Comparison of ENCODE assay signal across 21 cellular contexts in the genomic region with DNA sequence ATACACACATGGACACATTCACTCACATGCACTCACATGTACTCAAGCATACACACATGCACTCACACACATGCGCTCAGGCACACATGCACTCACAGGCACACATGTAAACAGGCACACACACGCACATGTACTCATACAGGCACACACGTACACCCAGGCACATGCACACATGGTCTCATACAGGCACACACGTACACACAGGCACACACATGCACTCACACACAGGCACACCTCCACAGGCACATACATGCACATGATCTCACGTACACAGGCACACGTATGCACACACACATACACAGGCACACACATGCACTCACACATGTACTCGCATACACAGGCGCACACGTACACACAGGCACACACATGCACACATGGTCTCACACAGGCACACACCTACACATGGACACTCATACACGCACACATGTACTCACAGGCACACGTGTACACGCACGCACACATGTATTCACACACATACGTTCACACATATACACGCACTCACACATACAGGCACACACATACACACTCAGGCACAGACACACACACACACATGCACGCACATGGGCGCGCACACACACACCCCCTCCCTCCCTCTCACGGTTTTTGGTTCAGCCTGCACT.
DNase-seq lines count a peak whose midpoint lies in the region; ATAC-seq, FAIRE-seq and TF ChIP-seq lines count a peak whose summit lies in the region.
"Had no signal": no experiment of that assay in that cellular context is flagged by ENCODE, and none has a peak within 500 bp of the region (broad histone marks: within the 10 kb centered on the region; RNA-seq: fewer than 3 reads in every experiment).

No MANE protein-coding gene starts in this region.

- H3K4me3 ChIP-seq in left ventricle myocardium inferior, result no peak overlapping the region
- H3K4me3 ChIP-seq in right cardiac atrium (ENCODE audit: low read length), result no peak overlapping the region
- H3K4me3 ChIP-seq in endothelial cell of umbilical vein (replicated peaks in 1 of 3; ENCODE audit: insufficient read depth in 1 of 3, low read depth in 1 of 3, low read length in 3 of 3), result no peak overlapping the region
- H3K4me3 ChIP-seq in upper lobe of right lung, result no peak overlapping the region
- H3K4me3 ChIP-seq in breast epithelium, result no peak overlapping the region
- H3K4me3 ChIP-seq: BLaER1 had no signal

- no peak overlapping the region for H2AFZ ChIP-seq in endothelial cell of umbilical vein (ENCODE audit: low read depth, low read length)

- CTCF ChIA-PET in endothelial cell of umbilical vein (lab: Charles Lee), result no interaction called here
- CTCF ChIA-PET in activated naive CD4-positive, alpha-beta T cell treated with anti-CD3 and anti-CD28 coated beads, Interleukin-2, amount 10 ng/mL, durations not matched to agents 7 days and 5 days (lab: Charles Lee), result no interaction called here

- WGBS in right cardiac atrium, result 78% methylated on average over 19 of the region's 19 CpGs

- H3K9me3 ChIP-seq in left ventricle myocardium inferior (replicated peaks) (no peaks in the 10 kb centered on the region), right cardiac atrium (ENCODE audit: control insufficient read depth, low read length) (no peaks in the 10 kb centered on the region), endothelial cell of umbilical vein (replicated peaks; ENCODE audit: control insufficient read depth, insufficient read depth, low read length) (no peaks in the 10 kb centered on the region), upper lobe of right lung (no peaks in the 10 kb centered on the region), breast epithelium (no peaks in the 10 kb centered on the region)
- H3K9me3 ChIP-seq: BLaER1 had no signal

- H3K27ac ChIP-seq in left ventricle myocardium inferior (replicated peaks) (peak overlapping the region; percentile 27), right cardiac atrium (ENCODE audit: low read length) (no peak overlapping the region), endothelial cell of umbilical vein (ENCODE audit: insufficient read depth, low read depth, low read length) (no peak overlapping the region), upper lobe of right lung (no peak overlapping the region), breast epithelium (no peak overlapping the region)
- H3K27ac ChIP-seq: BLaER1 had no signal

- H3K9me3 Mint-ChIP-seq in activated naive CD4-positive, alpha-beta T cell treated with anti-CD3 and anti-CD28 coated beads, Interleukin-2, amount 10 ng/mL, durations not matched to agents 7 days and 5 days, result peaks cover 7% of the 10 kb centered on the region
- H3K9me3 Mint-ChIP-seq: HFFc6 had no signal

- TF ChIP-seq CTCF in left ventricle myocardium inferior (IDR thresholded peaks at IDR 0.05; ENCODE audit: borderline replicate concordance) (no peak), endothelial cell of umbilical vein (IDR thresholded peaks at IDR 0.05; ENCODE audit: extremely low read depth in 1 of 2, insufficient read depth in 1 of 2, low read depth in 1 of 2, low read length in 2 of 2) (no peak), upper lobe of right lung (IDR thresholded peaks at IDR 0.05) (no peak), breast epithelium (IDR thresholded peaks at IDR 0.05) (no peak)

- no peak for FAIRE-seq in endothelial cell of umbilical vein (lab: Jason Lieb, UNC)
- FAIRE-seq: GM18507 had no signal

- intact Hi-C loops in left ventricle myocardium inferior (cut with micrococcal nuclease) (no loop called here), right cardiac atrium (cut with DNase I) (no loop called here), endothelial cell of umbilical vein (cut with micrococcal nuclease) (no loop called here), upper lobe of right lung (cut with DNase I) (no loop called here), breast epithelium (cut with DNase I; ENCODE audit: low total_unique reads) (no loop called here)

- DNase-seq in left ventricle myocardium inferior (no peak), right cardiac atrium (no peak), endothelial cell of umbilical vein (ENCODE audit: low read depth, low spot score) (no peak), upper lobe of right lung (no peak), breast epithelium (ENCODE audit: low spot score in 2 of 2) (no peak)
- no peak for DNase-seq in activated CD4-positive, alpha-beta T cell treated with anti-CD3 and anti-CD28 coated beads, Interleukin-2, amount 50 U/mL, for 4 hours
- no peak for DNase-seq in activated naive CD4-positive, alpha-beta T cell treated with anti-CD3 and anti-CD28 coated beads, Interleukin-2, amount 10 ng/mL, durations not matched to agents 7 days and 5 days
- DNase-seq: CD4-positive, alpha-beta memory T cell; DMS153; GDM1; HFFc6; NCI-H1417; NCI-H187 treated with DMSO at 0.1 percent for 48 hours; NCI-H2227 treated with DMSO at 0.1 percent for 48 hours; NCI-H510A treated with DMSO at 0.1 percent for 48 hours; NCI-H774; OCI-M1; SHP77 treated with DMSO at 0.1 percent for 48 hours had no signal

- no peaks in the 10 kb centered on the region for H3K9me1 ChIP-seq in endothelial cell of umbilical vein (replicated peaks; ENCODE audit: control insufficient read depth, extremely low read depth, insufficient read depth, low read length)

- no peak overlapping the region for H3K9ac ChIP-seq in endothelial cell of umbilical vein (replicated peaks; ENCODE audit: extremely low read depth, insufficient read depth, low read length)
- H3K9ac ChIP-seq: BLaER1 had no signal

- H3K27me3 ChIP-seq in left ventricle myocardium inferior (ENCODE audit: low read depth), result no peaks in the 10 kb centered on the region
- no peaks in the 10 kb centered on the region for H3K27me3 ChIP-seq in right cardiac atrium (ENCODE audit: control insufficient read depth, insufficient read depth)
- H3K27me3 ChIP-seq in endothelial cell of umbilical vein (ENCODE audit: control insufficient read depth in 2 of 2, insufficient read depth in 2 of 2, low read length in 2 of 2), result no peaks in the 10 kb centered on the region
- H3K27me3 ChIP-seq in upper lobe of right lung, result no peaks in the 10 kb centered on the region
- no peaks in the 10 kb centered on the region for H3K27me3 ChIP-seq in breast epithelium
- H3K27me3 ChIP-seq: BLaER1 had no signal

- peaks cover 4% of the 10 kb centered on the region for H3K27me3 Mint-ChIP-seq in activated naive CD4-positive, alpha-beta T cell treated with anti-CD3 and anti-CD28 coated beads, Interleukin-2, amount 10 ng/mL, durations not matched to agents 7 days and 5 days

- H3K36me3 ChIP-seq in left ventricle myocardium inferior, result no peaks in the 10 kb centered on the region
- no peaks in the 10 kb centered on the region for H3K36me3 ChIP-seq in endothelial cell of umbilical vein (ENCODE audit: control insufficient read depth in 2 of 2, extremely low read depth in 1 of 2, insufficient read depth in 2 of 2, low read length in 2 of 2)
- H3K36me3 ChIP-seq in upper lobe of right lung, result no peaks in the 10 kb centered on the region
- H3K36me3 ChIP-seq in breast epithelium, result no peaks in the 10 kb centered on the region
- H3K36me3 ChIP-seq: BLaER1 had no signal

- H3K36me3 Mint-ChIP-seq in activated naive CD4-positive, alpha-beta T cell treated with anti-CD3 and anti-CD28 coated beads, Interleukin-2, amount 10 ng/mL, durations not matched to agents 7 days and 5 days, result no peaks in the 10 kb centered on the region
- H3K36me3 Mint-ChIP-seq: CD4-positive, alpha-beta memory T cell had no signal

- TF ChIP-seq POLR2A in Raji (IDR thresholded peaks at IDR 0.05; ENCODE audit: insufficient read depth, low read depth, low read length), result peak; percentile 33; the same call in 1 of the 2 replicates
- TF ChIP-seq POLR2A in endothelial cell of umbilical vein (IDR thresholded peaks at IDR 0.05; ENCODE audit: low read depth, low read length), result no peak
- no peak for TF ChIP-seq POLR2A in breast epithelium (IDR thresholded peaks at IDR 0.05)

- no peaks in the 10 kb centered on the region for H4K20me1 ChIP-seq in endothelial cell of umbilical vein (replicated peaks; ENCODE audit: control insufficient read depth, extremely low read depth, insufficient read depth, low read length)
- H4K20me1 ChIP-seq: BLaER1 had no signal

- POLR2A ChIA-PET in endothelial cell of umbilical vein (lab: Charles Lee), result no interaction called here

- ATAC-seq in right cardiac atrium (no peak), upper lobe of right lung (peak; percentile 5)

- no peak overlapping the region for H3K27ac Mint-ChIP-seq in activated naive CD4-positive, alpha-beta T cell treated with anti-CD3 and anti-CD28 coated beads, Interleukin-2, amount 10 ng/mL, durations not matched to agents 7 days and 5 days
- H3K27ac Mint-ChIP-seq: HFFc6 had no signal

- H3K4me3 Mint-ChIP-seq in activated naive CD4-positive, alpha-beta T cell treated with anti-CD3 and anti-CD28 coated beads, Interleukin-2, amount 10 ng/mL, durations not matched to agents 7 days and 5 days, result no peak overlapping the region
- H3K4me3 Mint-ChIP-seq: CD4-positive, alpha-beta memory T cell; HFFc6 had no signal

- no peaks in the 10 kb centered on the region for H3K79me2 ChIP-seq in endothelial cell of umbilical vein (ENCODE audit: control insufficient read depth, insufficient read depth, low read length)

- H3K4me2 ChIP-seq in endothelial cell of umbilical vein (ENCODE audit: insufficient read depth, low read length), result no peak overlapping the region
- H3K4me2 ChIP-seq: BLaER1 had no signal

- dilution Hi-C loops in endothelial cell of umbilical vein (cut with MboI; ENCODE audit: extremely low pct_ligation_motif_present, low sequenced_read_pairs), result no loop called here

- H3K4me1 Mint-ChIP-seq in activated naive CD4-positive, alpha-beta T cell treated with anti-CD3 and anti-CD28 coated beads, Interleukin-2, amount 10 ng/mL, durations not matched to agents 7 days and 5 days, result no peaks in the 10 kb centered on the region
- H3K4me1 Mint-ChIP-seq: CD4-positive, alpha-beta memory T cell had no signal

- H3K4me1 ChIP-seq in left ventricle myocardium inferior (peaks cover 47% of the 10 kb centered on the region), right cardiac atrium (ENCODE audit: control insufficient read depth, insufficient read depth, low read length) (peaks cover 7% of the 10 kb centered on the region), endothelial cell of umbilical vein (ENCODE audit: control insufficient read depth, extremely low read depth, insufficient read depth, low read length) (no peaks in the 10 kb centered on the region), upper lobe of right lung (no peaks in the 10 kb centered on the region), breast epithelium (no peaks in the 10 kb centered on the region)

- no TSS peak for BruUV-seq in endothelial cell of umbilical vein (replicated peaks; lab: Mats Ljungman, UMichigan)

TF ChIP-seq in endothelial cell of umbilical vein, 7 proteins besides CTCF, POLR2A, EP300 and RAD21:
- TF ChIP-seq FOS (IDR thresholded peaks at IDR 0.05; ENCODE audit: borderline replicate concordance, insufficient read depth, low read length), result no peak
- no peak for TF ChIP-seq GATA2 (IDR thresholded peaks at IDR 0.05; ENCODE audit: insufficient read depth, insufficient read length, low read depth, low read length)
- TF ChIP-seq, protein P1, sequence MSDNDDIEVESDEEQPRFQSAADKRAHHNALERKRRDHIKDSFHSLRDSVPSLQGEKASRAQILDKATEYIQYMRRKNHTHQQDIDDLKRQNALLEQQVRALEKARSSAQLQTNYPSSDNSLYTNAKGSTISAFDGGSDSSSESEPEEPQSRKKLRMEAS (IDR thresholded peaks at IDR 0.05; ENCODE audit: insufficient read depth, insufficient read length), result peak; percentile 1
- TF ChIP-seq POLR2AphosphoS5 (IDR thresholded peaks at IDR 0.05; ENCODE audit: insufficient read depth, low read depth, low read length), result no peak
